8 cellular contexts compared by ENCODE assay signal in genomic region chr3:187558990-187559389, GRCh38.
"Had no signal": no experiment of that assay in that cellular context is flagged by ENCODE, and none has a peak within 500 bp of the region (broad histone marks: within the 10 kb centered on the region; RNA-seq: fewer than 3 reads in every experiment).

No MANE protein-coding gene starts in this region.

- H3K4me3 ChIP-seq: GM23338, HAP-1 had no signal

- H3K27ac ChIP-seq: HL-60 had no signal

- ATAC-seq: GM23338, HCT116 had no signal

- H3K4me1 ChIP-seq: HAP-1 had no signal

- H3K36me3 Mint-ChIP-seq: IgD-negative memory B cell had no signal

- H3K27ac Mint-ChIP-seq: GM23338, HFFc6, IgD-negative memory B cell had no signal

- H3K4me2 ChIP-seq: GM23338 had no signal

- H3K9me3 Mint-ChIP-seq: GM23338, HFFc6, IgD-negative memory B cell had no signal

- H3K4me1 Mint-ChIP-seq: GM23338 had no signal

- H3K4me3 Mint-ChIP-seq: GM23338, HFFc6, IgD-negative memory B cell had no signal

- H3K36me3 ChIP-seq: HAP-1 had no signal

- DNase-seq: H7, HFFc6, KG1 had no signal

- H3K9me3 ChIP-seq: HAP-1 had no signal
